Comparison of ENCODE assay signal across 21 cellular contexts in the genomic region with DNA sequence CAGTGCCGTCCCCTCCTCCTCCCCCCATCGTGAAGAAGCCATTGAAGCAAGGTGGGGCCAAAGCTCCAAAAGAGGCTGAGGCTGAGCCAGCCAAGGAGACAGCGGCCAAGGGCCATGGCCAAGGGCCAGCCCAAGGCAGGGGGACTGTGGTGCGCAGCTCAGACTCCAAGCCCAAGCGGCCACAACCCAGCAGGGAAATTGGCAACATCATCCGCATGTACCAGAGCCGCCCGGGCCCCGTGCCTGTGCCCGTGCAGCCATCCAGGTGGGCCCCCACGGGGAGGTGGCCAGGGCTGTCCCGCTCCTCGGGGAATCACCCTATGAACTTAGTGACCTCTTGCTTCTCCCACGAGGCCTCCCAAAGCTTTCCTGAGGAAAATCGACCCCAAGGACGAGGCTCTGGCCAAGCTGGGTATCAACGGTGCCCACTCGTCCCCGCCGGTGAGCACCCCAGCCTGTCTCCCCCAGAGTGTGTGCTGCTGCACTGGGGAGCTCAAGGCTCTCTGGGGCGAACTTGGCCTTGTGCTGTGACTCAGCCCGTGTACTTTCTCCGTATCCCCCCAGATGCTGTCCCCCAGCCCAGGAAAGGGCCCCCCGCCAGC.
"Had no signal": no experiment of that assay in that cellular context is flagged by ENCODE, and none has a peak within 500 bp of the region (broad histone marks: within the 10 kb centered on the region; RNA-seq: fewer than 3 reads in every experiment).

No MANE protein-coding gene starts in this region.

- H3K4me3 ChIP-seq: adrenal gland, MG63, SJSA1 had no signal

- ATAC-seq: activated CD4-positive, CD25-positive, alpha-beta regulatory T cell treated with anti-CD3 and anti-CD28 coated beads, Interleukin-2, amount 50 U/mL, for 24 hours; activated CD8-positive, alpha-beta T cell treated with anti-CD3 and anti-CD28 coated beads for 36 hours; activated T-cell treated with anti-CD3 and anti-CD28 coated beads, Interleukin-2, amount 50 U/mL, for 72 hours had no signal

- H3K36me3 ChIP-seq: MG63, SJSA1 had no signal

- H3K9me3 ChIP-seq: adrenal gland, MG63, SJSA1 had no signal

- H3K27ac ChIP-seq: adrenal gland, SJSA1 had no signal

- DNase-seq: activated CD4-positive, alpha-beta T cell treated with anti-CD3 and anti-CD28 coated beads for 4 hours; activated CD8-positive, alpha-beta memory T cell treated with anti-CD3 and anti-CD28 coated beads, Interleukin-2, amount 50 U/mL, for 4 hours; activated CD8-positive, alpha-beta T cell treated with anti-CD3 and anti-CD28 coated beads for 36 hours; activated naive CD4-positive, alpha-beta T cell treated with anti-CD3 and anti-CD28 coated beads, Interleukin-2, amount 50 U/mL, for 16 hours; activated naive CD8-positive, alpha-beta T cell treated with anti-CD3 and anti-CD28 coated beads, Interleukin-2, amount 10 ng/mL, durations not matched to agents 7 days and 5 days; activated T-cell treated with anti-CD3 and anti-CD28 coated beads, Interleukin-2, amount 50 U/mL, for 72 hours; adrenal gland; MG63; MV-4-11; NCI-H1092 treated with DMSO at 0.1 percent for 48 hours; NCI-H1417 treated with DMSO at 0.1 percent for 48 hours; NCI-H1694; NCI-H2029; NCI-H2107; NCI-H2171 treated with DMSO at 0.1 percent for 48 hours; NCI-H226; NCI-H526; NCI-H82; SHP77 had no signal

- H3K27me3 ChIP-seq: adrenal gland, MG63 had no signal

- H3K4me1 ChIP-seq: adrenal gland, SJSA1 had no signal
